Comparison of ENCODE assay signal across 1 cellular context in the genomic region with DNA sequence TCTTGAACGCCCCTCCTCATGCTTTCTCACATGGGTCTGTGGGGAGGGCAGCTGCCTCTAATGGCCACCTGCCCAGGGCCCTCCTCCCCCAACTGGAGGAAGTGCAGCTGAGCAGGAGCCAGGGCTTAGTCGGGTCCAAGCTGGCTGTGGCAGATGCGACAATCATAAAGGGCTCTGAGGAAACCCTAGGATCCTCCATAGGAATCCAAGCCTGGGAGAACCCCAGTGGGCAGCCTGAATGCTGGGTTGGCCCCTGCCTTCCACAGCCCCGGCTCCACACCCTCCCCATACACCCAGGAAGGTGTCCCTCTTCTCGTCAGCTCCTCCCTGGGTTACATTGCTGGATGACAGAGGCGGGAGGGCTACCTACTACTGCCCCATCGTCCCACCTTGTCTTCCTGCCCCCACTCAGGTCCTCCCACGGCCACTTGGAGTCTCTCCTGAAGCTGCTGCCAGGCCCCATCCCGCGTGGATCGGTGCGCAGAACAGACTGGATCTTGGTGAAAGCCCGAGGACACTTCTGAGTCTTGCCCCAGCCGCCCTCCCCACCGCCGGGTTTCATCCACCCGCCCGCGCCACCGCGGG.
TF ChIP-seq lines count a peak whose summit lies in the region.

No MANE protein-coding gene starts in this region.

TF ChIP-seq in HepG2, 621 proteins besides CTCF, POLR2A, EP300 and RAD21:
- TF ChIP-seq NR2F1 (CRISPR knock-in tag; IDR thresholded peaks at IDR 0.05) (no peak), MTF1 (CRISPR knock-in tag; IDR thresholded peaks at IDR 0.05) (no peak), ARID2 (CRISPR knock-in tag; IDR thresholded peaks at IDR 0.05; ENCODE audit: borderline replicate concordance) (0 out of 2 replicates have a peak, but pooled peaks have one; percentile 37), CCDC6 (CRISPR knock-in tag; IDR thresholded peaks at IDR 0.05) (0 out of 2 replicates have a peak, but pooled peaks have one; percentile 25), FOXC1 (CRISPR knock-in tag; IDR thresholded peaks at IDR 0.05; ENCODE audit: borderline replicate concordance) (peak; percentile 50), SNAPC5 (CRISPR knock-in tag; IDR thresholded peaks at IDR 0.05; ENCODE audit: borderline replicate concordance) (peak; percentile 48; the same call in 1 of the 2 replicates), AGO1 (IDR thresholded peaks at IDR 0.05; ENCODE audit: low read depth, low read length, poor library complexity, severe bottlenecking) (no peak), SNAPC2 (CRISPR knock-in tag; IDR thresholded peaks at IDR 0.05) (0 out of 2 replicates have a peak, but pooled peaks have one; percentile 48), SMYD3 (CRISPR knock-in tag; IDR thresholded peaks at IDR 0.05) (0 out of 2 replicates have a peak, but pooled peaks have one; percentile 64), LCORL (IDR thresholded peaks at IDR 0.05) (no peak), LCORL (CRISPR knock-in tag; IDR thresholded peaks at IDR 0.05) (0 out of 2 replicates have a peak, but pooled peaks have one; percentile 6), ZNF501 (CRISPR knock-in tag; IDR thresholded peaks at IDR 0.05) (0 out of 2 replicates have a peak, but pooled peaks have one; percentile 49), ZNF572 (CRISPR knock-in tag; IDR thresholded peaks at IDR 0.05) (0 out of 2 replicates have a peak, but pooled peaks have one; percentile 68), TGIF2 (CRISPR knock-in tag; IDR thresholded peaks at IDR 0.05) (no peak), ZC3H13 (CRISPR knock-in tag; IDR thresholded peaks at IDR 0.05) (peak; percentile 17; the same call in 1 of the 2 replicates), THYN1 (CRISPR knock-in tag; IDR thresholded peaks at IDR 0.05; ENCODE audit: borderline replicate concordance, low read depth) (0 out of 2 replicates have a peak, but pooled peaks have one; percentile 43), ZNF329 (CRISPR knock-in tag; IDR thresholded peaks at IDR 0.05; ENCODE audit: low read depth) (0 out of 2 replicates have a peak, but pooled peaks have one; percentile 7), EZH2 (conservative IDR thresholded peaks at IDR 0.05; ENCODE audit: low read depth, low read length) (peak; percentile 63; the same call in 1 of the 2 replicates), NFE2L1 (CRISPR knock-in tag; IDR thresholded peaks at IDR 0.05; ENCODE audit: borderline replicate concordance) (0 out of 2 replicates have a peak, but pooled peaks have one; percentile 57), ZNF124 (CRISPR knock-in tag; IDR thresholded peaks at IDR 0.05) (no peak)
- TF ChIP-seq, protein P1, sequence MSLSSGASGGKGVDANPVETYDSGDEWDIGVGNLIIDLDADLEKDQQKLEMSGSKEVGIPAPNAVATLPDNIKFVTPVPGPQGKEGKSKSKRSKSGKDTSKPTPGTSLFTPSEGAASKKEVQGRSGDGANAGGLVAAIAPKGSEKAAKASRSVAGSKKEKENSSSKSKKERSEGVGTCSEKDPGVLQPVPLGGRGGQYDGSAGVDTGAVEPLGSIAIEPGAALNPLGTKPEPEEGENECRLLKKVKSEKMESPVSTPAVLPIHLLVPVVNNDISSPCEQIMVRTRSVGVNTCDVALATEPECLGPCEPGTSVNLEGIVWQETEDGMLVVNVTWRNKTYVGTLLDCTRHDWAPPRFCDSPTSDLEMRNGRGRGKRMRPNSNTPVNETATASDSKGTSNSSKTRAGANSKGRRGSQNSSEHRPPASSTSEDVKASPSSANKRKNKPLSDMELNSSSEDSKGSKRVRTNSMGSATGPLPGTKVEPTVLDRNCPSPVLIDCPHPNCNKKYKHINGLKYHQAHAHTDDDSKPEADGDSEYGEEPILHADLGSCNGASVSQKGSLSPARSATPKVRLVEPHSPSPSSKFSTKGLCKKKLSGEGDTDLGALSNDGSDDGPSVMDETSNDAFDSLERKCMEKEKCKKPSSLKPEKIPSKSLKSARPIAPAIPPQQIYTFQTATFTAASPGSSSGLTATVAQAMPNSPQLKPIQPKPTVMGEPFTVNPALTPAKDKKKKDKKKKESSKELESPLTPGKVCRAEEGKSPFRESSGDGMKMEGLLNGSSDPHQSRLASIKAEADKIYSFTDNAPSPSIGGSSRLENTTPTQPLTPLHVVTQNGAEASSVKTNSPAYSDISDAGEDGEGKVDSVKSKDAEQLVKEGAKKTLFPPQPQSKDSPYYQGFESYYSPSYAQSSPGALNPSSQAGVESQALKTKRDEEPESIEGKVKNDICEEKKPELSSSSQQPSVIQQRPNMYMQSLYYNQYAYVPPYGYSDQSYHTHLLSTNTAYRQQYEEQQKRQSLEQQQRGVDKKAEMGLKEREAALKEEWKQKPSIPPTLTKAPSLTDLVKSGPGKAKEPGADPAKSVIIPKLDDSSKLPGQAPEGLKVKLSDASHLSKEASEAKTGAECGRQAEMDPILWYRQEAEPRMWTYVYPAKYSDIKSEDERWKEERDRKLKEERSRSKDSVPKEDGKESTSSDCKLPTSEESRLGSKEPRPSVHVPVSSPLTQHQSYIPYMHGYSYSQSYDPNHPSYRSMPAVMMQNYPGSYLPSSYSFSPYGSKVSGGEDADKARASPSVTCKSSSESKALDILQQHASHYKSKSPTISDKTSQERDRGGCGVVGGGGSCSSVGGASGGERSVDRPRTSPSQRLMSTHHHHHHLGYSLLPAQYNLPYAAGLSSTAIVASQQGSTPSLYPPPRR (CRISPR knock-in tag; IDR thresholded peaks at IDR 0.05; ENCODE audit: borderline replicate concordance) = 0 out of 2 replicates have a peak, but pooled peaks have one; percentile 28
- TF ChIP-seq, protein P2, sequence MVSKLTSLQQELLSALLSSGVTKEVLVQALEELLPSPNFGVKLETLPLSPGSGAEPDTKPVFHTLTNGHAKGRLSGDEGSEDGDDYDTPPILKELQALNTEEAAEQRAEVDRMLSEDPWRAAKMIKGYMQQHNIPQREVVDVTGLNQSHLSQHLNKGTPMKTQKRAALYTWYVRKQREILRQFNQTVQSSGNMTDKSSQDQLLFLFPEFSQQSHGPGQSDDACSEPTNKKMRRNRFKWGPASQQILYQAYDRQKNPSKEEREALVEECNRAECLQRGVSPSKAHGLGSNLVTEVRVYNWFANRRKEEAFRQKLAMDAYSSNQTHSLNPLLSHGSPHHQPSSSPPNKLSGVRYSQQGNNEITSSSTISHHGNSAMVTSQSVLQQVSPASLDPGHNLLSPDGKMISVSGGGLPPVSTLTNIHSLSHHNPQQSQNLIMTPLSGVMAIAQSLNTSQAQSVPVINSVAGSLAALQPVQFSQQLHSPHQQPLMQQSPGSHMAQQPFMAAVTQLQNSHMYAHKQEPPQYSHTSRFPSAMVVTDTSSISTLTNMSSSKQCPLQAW (CRISPR knock-in tag; IDR thresholded peaks at IDR 0.05) = peak; percentile 44; the same call in 1 of the 2 replicates
- TF ChIP-seq, protein P3, sequence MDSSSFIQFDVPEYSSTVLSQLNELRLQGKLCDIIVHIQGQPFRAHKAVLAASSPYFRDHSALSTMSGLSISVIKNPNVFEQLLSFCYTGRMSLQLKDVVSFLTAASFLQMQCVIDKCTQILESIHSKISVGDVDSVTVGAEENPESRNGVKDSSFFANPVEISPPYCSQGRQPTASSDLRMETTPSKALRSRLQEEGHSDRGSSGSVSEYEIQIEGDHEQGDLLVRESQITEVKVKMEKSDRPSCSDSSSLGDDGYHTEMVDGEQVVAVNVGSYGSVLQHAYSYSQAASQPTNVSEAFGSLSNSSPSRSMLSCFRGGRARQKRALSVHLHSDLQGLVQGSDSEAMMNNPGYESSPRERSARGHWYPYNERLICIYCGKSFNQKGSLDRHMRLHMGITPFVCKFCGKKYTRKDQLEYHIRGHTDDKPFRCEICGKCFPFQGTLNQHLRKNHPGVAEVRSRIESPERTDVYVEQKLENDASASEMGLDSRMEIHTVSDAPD (CRISPR knock-in tag; IDR thresholded peaks at IDR 0.05) = peak; percentile 30; the same call in 1 of the 2 replicates
